Comparison of ENCODE assay signal across 11 cellular contexts in the genomic region with DNA sequence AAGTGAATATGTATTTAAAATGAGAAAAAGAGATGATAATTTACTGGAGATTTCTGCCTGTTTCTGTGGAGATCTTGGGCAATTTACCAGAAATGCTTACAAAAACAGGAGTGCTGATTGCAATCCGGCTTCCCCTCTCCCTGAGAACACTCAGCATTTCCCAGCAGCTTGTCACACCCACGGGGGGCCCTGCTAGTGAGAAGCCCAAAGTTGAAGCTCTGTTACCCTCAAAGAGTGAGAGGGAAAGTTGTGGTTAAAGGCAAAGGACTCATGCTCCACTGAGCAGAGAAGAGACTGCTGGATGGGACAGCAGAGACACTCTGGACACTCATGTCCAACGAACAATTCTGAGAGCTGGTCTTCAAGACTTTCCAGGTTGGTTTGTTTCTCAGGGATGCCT. TPM values are rescaled to one million over a fixed set of nuclear protein-coding genes. Genes with fewer than 3 reads are reported as not detected.
A peak's percentile ranks its signal among the peaks of the same experiment; 100 is the strongest.
DNase-seq lines count a peak whose midpoint lies in the region; ATAC-seq and TF ChIP-seq lines count a peak whose summit lies in the region.
"Had no signal": no experiment of that assay in that cellular context is flagged by ENCODE, and none has a peak within 500 bp of the region (broad histone marks: within the 10 kb centered on the region; RNA-seq: fewer than 3 reads in every experiment).

No MANE protein-coding gene starts in this region.

- H3K36me3 Mint-ChIP-seq in T-helper 1 cell treated with Interleukin-12 subunit alpha and Interleukin-12 subunit beta and Interleukin-4 antibody, amounts not matched to agents 30 μg/mL and 1 μg/mL, for 36 hours (ENCODE audit: low read depth), result peaks cover 27% of the 10 kb centered on the region
- no peaks in the 10 kb centered on the region for H3K36me3 Mint-ChIP-seq in T-helper 17 cell (ENCODE audit: low read depth)

- no peaks in the 10 kb centered on the region for H3K27me3 Mint-ChIP-seq in T-helper 1 cell treated with Interleukin-12 subunit alpha and Interleukin-12 subunit beta and Interleukin-4 antibody, amounts not matched to agents 30 μg/mL and 1 μg/mL, for 36 hours (ENCODE audit: low read depth)
- no peaks in the 10 kb centered on the region for H3K27me3 Mint-ChIP-seq in T-helper 17 cell

- no peaks in the 10 kb centered on the region for H3K9me3 Mint-ChIP-seq in T-helper 1 cell treated with Interleukin-12 subunit alpha and Interleukin-12 subunit beta and Interleukin-4 antibody, amounts not matched to agents 30 μg/mL and 1 μg/mL, for 36 hours

- ATAC-seq in T-helper 17 cell (no peak), GM18519 (IDR thresholded peaks at IDR 0.05; ENCODE audit: low FRiP score, unreplicated experiment) (no peak)

- DNase-seq in T-helper 1 cell (no peak), T-helper 17 cell (no peak), fibroblast of pulmonary artery (ENCODE audit: low read depth) (peak; percentile 7), iPS-NIHi11 (ENCODE audit: low spot score) (no peak), SHP77 treated with DMSO at 0.1 percent for 48 hours (lab: John Stamatoyannopoulos, UW) (no peak)
- peak; percentile 36 for DNase-seq in stimulated activated CD8-positive, alpha-beta memory T cell treated with anti-CD3 and anti-CD28 coated beads, Interleukin-12 subunit alpha, Interleukin-12 subunit beta, amount 100 ng/mL, for 24 hours (ENCODE audit: extremely low read depth)
- DNase-seq: NCI-H1436 treated with DMSO at 0.1 percent for 48 hours had no signal

- peaks cover 70% of the 10 kb centered on the region for H3K4me1 Mint-ChIP-seq in T-helper 1 cell treated with Interleukin-12 subunit alpha and Interleukin-12 subunit beta and Interleukin-4 antibody, amounts not matched to agents 30 μg/mL and 1 μg/mL, for 36 hours (ENCODE audit: low read depth)
- peaks cover 38% of the 10 kb centered on the region for H3K4me1 Mint-ChIP-seq in T-helper 17 cell

- H3K4me3 ChIP-seq in fibroblast of pulmonary artery (replicated peaks; ENCODE audit: low read depth, low read length), result no peak overlapping the region
- H3K4me3 ChIP-seq: SJSA1 had no signal

- H3K27ac Mint-ChIP-seq in T-helper 1 cell treated with Interleukin-12 subunit alpha and Interleukin-12 subunit beta and Interleukin-4 antibody, amounts not matched to agents 30 μg/mL and 1 μg/mL, for 36 hours, result peak overlapping the region; percentile 34
- peak overlapping the region; percentile 43 for H3K27ac Mint-ChIP-seq in T-helper 17 cell

- peak overlapping the region; percentile 56 for H3K4me3 Mint-ChIP-seq in T-helper 1 cell treated with Interleukin-12 subunit alpha and Interleukin-12 subunit beta and Interleukin-4 antibody, amounts not matched to agents 30 μg/mL and 1 μg/mL, for 36 hours
- no peak overlapping the region for H3K4me3 Mint-ChIP-seq in T-helper 17 cell

- TF ChIP-seq CTCF in fibroblast of pulmonary artery (IDR thresholded peaks at IDR 0.05; ENCODE audit: low read length, missing control alignments), result no peak

- no peaks in the 10 kb centered on the region for H3K9me3 ChIP-seq in T-helper 17 cell (ENCODE audit: control insufficient read depth, low read length, poor library complexity, severe bottlenecking)
- H3K9me3 ChIP-seq: SJSA1 had no signal

RNA-seq across cellular contexts. Expression of a gene that starts 2.9 kb away (rescaled TPM):
- 10 to 100 TPM; 16.2 to 23.1 TPM for total RNA-seq in T-helper 17 cell
- total RNA-seq: A172 had no signal

Comparison
In these comparisons a context has a peak if more than half of its experiments do, and no peak if none do; other contexts are left out.
1. DNase-seq: peak in fibroblast of pulmonary artery (single experiment) and stimulated activated CD8-positive, alpha-beta memory T cell treated with anti-CD3 and anti-CD28 coated beads, Interleukin-12 subunit alpha, Interleukin-12 subunit beta, amount 100 ng/mL, for 24 hours (single experiment); none in T-helper 1 cell (0 of 5), T-helper 17 cell (0 of 3), iPS-NIHi11 (single experiment) and SHP77 treated with DMSO at 0.1 percent for 48 hours (single experiment).